8 cellular contexts compared by ENCODE assay signal in the genomic region with DNA sequence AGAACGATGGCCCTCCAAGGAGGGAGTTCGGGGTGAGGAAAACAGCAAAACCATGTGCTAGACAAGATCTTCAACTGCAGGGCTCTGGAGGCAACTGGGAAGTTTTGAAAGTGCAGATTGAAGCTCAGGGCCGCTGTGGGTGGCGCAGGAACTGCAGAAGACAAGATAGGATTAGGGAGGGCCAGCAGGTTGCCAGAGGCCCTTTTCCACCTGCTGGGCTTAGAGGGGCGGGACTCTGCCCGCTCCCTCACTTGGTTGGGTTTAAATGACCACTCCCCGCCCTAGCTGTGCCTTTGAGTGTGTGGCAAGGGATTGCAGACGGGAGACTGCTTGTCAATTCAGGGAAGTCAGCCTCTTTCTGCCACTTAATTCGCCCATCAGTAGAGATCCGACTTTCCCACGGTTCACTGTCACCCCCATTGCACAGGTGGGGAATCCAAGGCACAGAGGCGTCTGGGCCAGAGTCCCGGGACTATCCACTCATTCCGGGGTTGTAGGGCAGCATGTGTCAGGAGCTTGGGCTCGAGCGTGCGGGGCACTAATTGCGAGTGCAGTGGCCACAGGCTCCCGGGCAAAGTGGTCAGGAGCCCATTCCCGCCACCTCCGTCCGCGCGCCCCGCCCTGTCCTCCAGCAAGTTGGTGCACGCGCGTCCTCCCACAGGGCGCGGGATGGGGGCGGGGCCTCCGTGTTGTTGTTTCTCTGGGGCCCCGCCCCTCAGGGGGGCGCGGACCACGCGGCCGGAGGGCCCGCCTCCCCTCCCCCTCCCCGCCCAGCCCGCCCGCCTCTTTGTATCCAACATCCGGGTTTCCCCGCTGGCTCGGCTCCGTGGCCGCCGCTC. TPM values are rescaled to one million over a fixed set of nuclear protein-coding genes. Genes with fewer than 3 reads are reported as not detected.
DNase-seq lines count a peak whose midpoint lies in the region; ATAC-seq and TF ChIP-seq lines count a peak whose summit lies in the region.

A gene (plus strand): TSS at position 816 of the 839 bp plus-strand sequence. CDS start 433 bp downstream, outside the sequence.

- H3K36me3 Mint-ChIP-seq in activated CD4-positive, alpha-beta T cell treated with anti-CD3 and anti-CD28 coated beads for 36 hours (ENCODE audit: low read depth), result no peaks in the 10 kb centered on the region

- no peak for TF ChIP-seq CTCF in choroid plexus epithelial cell (conservative IDR thresholded peaks at IDR 0.05; ENCODE audit: low read depth, low read length)

- peak; percentile 50 for DNase-seq in NCI-H345 treated with DMSO at 0.1 percent for 48 hours (lab: John Stamatoyannopoulos, UW; ENCODE audit: unreplicated experiment)
- peak; percentile 85 for DNase-seq in activated CD4-positive, alpha-beta T cell treated with anti-CD3 and anti-CD28 coated beads for 36 hours
- peak; percentile 76 for DNase-seq in choroid plexus epithelial cell (ENCODE audit: low read depth)
- DNase-seq in kidney glomerular epithelial cell (lab: John Stamatoyannopoulos, UW), result peak; percentile 27
- DNase-seq in stimulated activated CD4-positive, alpha-beta T cell treated with anti-CD3 and anti-CD28 coated beads, Interleukin-15, amount 100 ng/mL, for 24 hours, result peak; percentile 86
- DNase-seq in GOT3 (lab: John Stamatoyannopoulos, UW), result no peak

- peak within 1 kb of the TSS; percentile 87 for H3K4me3 Mint-ChIP-seq in activated CD4-positive, alpha-beta T cell treated with anti-CD3 and anti-CD28 coated beads for 36 hours

- CTCF ChIA-PET in activated CD4-positive, alpha-beta T cell treated with anti-CD3 and anti-CD28 coated beads for 36 hours (lab: Charles Lee), result interaction anchor here (0.6 kb wide), 2 partner anchors 68 to 106 kb away, joined by 3 read pairs; no protein-coding TSS in a partner anchor

- peaks cover 9% of the 10 kb centered on the region for H3K4me1 Mint-ChIP-seq in activated CD4-positive, alpha-beta T cell treated with anti-CD3 and anti-CD28 coated beads for 36 hours

- POLR2A ChIA-PET in activated CD4-positive, alpha-beta T cell treated with anti-CD3 and anti-CD28 coated beads for 36 hours (lab: Charles Lee), result interaction anchor here (0.6 kb wide), 1 partner anchor 1464 kb away, joined by 3 read pairs; no protein-coding TSS in a partner anchor

- H3K9me3 Mint-ChIP-seq in activated CD4-positive, alpha-beta T cell treated with anti-CD3 and anti-CD28 coated beads for 36 hours (ENCODE audit: low read depth), result peaks cover 3% of the 10 kb centered on the region

- ATAC-seq in GM18502 (IDR thresholded peaks at IDR 0.05; ENCODE audit: poor library complexity, unreplicated experiment) (peak; percentile 60), HG03103 (IDR thresholded peaks at IDR 0.05; ENCODE audit: low read depth, unreplicated experiment) (peak; percentile 48)
- ATAC-seq in activated CD4-positive, alpha-beta T cell treated with anti-CD3 and anti-CD28 coated beads for 36 hours, result peak; percentile 71

- intact Hi-C loops in activated CD4-positive, alpha-beta T cell treated with anti-CD3 and anti-CD28 coated beads for 36 hours (cut with DNase I, micrococcal nuclease), result loop anchor here (1.0 to 10.0 kb wide), 5 partner anchors 43 to 599 kb away; a partner anchor contains a TSS

- peaks cover 2% of the 10 kb centered on the region for H3K27me3 Mint-ChIP-seq in activated CD4-positive, alpha-beta T cell treated with anti-CD3 and anti-CD28 coated beads for 36 hours

- H3K27ac Mint-ChIP-seq in activated CD4-positive, alpha-beta T cell treated with anti-CD3 and anti-CD28 coated beads for 36 hours, result peak within 1 kb of the TSS; percentile 81

- H3K4me3 ChIP-seq in choroid plexus epithelial cell (ENCODE audit: low read depth, low read length), result peak within 1 kb of the TSS; percentile 68

RNA-seq across cellular contexts. Expression of the gene that starts here (rescaled TPM):
- 1 to 10 TPM; 5.7 to 6.9 TPM for total RNA-seq in activated CD4-positive, alpha-beta T cell treated with anti-CD3 and anti-CD28 coated beads for 36 hours
